19 cellular contexts compared by ENCODE assay signal in the genomic region with DNA sequence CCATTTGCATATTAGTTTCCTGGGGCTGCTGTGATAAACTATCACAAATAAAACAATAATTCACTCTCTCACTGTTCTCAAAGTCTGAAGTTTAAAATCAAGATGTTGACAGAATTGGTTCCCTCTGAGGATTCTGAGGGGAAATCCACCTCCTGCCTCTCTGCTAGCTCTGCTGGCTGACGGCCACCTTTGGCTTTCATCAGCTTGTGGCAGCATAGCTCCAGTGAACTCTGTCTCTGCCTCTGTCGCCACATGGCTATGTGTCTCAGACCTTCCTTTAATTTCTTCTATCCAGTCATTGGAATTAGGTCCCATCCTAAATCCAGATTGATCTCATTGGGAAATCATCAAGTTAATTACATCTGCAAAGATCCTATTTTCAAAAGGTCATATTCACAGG. TPM values are rescaled to one million over a fixed set of nuclear protein-coding genes. Genes with fewer than 3 reads are reported as not detected.
A peak's percentile ranks its signal among the peaks of the same experiment; 100 is the strongest.
DNase-seq lines count a peak whose midpoint lies in the region; ATAC-seq, FAIRE-seq and TF ChIP-seq lines count a peak whose summit lies in the region.
"Had no signal": no experiment of that assay in that cellular context is flagged by ENCODE, and none has a peak within 500 bp of the region (broad histone marks: within the 10 kb centered on the region; RNA-seq: fewer than 3 reads in every experiment).

No MANE protein-coding gene starts in this region.

- H3K9ac ChIP-seq in keratinocyte (ENCODE audit: control insufficient read depth, extremely low read depth, insufficient read depth, low read length): no peak overlapping the region

- H3K27me3 ChIP-seq in GM23338 (ENCODE audit: insufficient read depth): no peaks in the 10 kb centered on the region
- H3K27me3 ChIP-seq in keratinocyte (ENCODE audit: control insufficient read depth, extremely low read depth, insufficient read depth, low read length): no peaks in the 10 kb centered on the region
- no peaks in the 10 kb centered on the region for H3K27me3 ChIP-seq in vagina
- H3K27me3 ChIP-seq: ascending aorta had no signal

- H3K27ac Mint-ChIP-seq in GM23338 (no peak overlapping the region), osteocyte (ENCODE audit: unreplicated experiment) (no peak overlapping the region)
- H3K27ac Mint-ChIP-seq: IgD-negative memory B cell, type B pancreatic cell had no signal

- no peaks in the 10 kb centered on the region for H3K9me1 ChIP-seq in keratinocyte (ENCODE audit: control insufficient read depth, extremely low read depth, insufficient read depth, low read length)

- H3K4me3 Mint-ChIP-seq in GM23338 (no peak overlapping the region), osteocyte (ENCODE audit: unreplicated experiment) (no peak overlapping the region)
- H3K4me3 Mint-ChIP-seq: IgD-negative memory B cell, neural crest cell, type B pancreatic cell had no signal

- no peaks in the 10 kb centered on the region for H3K9me3 Mint-ChIP-seq in GM23338
- no peaks in the 10 kb centered on the region for H3K9me3 Mint-ChIP-seq in osteocyte (ENCODE audit: unreplicated experiment)
- H3K9me3 Mint-ChIP-seq: IgD-negative memory B cell, neural crest cell, type B pancreatic cell had no signal

- dilution Hi-C loops in keratinocyte (cut with MboI; ENCODE audit: extremely low pct_ligation_motif_present, low sequenced_read_pairs): no loop called here

- no peaks in the 10 kb centered on the region for H3K9me2 ChIP-seq in GM23338 (ENCODE audit: insufficient read depth)

- H3K4me3 ChIP-seq in GM23338 (no peak overlapping the region), keratinocyte (ENCODE audit: control insufficient read depth in 2 of 3, extremely low read depth in 1 of 3, insufficient read depth in 2 of 3, low read depth in 1 of 3, low read length in 3 of 3) (no peak overlapping the region), vagina (no peak overlapping the region)
- H3K4me3 ChIP-seq: ascending aorta had no signal

- H3F3A ChIP-seq in GM23338 (replicated peaks; ENCODE audit: low read depth): no peaks in the 10 kb centered on the region

- H3K27ac ChIP-seq in GM23338 (ENCODE audit: low read depth) (no peak overlapping the region), keratinocyte (ENCODE audit: control insufficient read depth, insufficient read depth, low read length) (no peak overlapping the region), vagina (no peak overlapping the region)
- H3K27ac ChIP-seq: ascending aorta had no signal

- POLR2A ChIA-PET in HEK293T (lab: Yijun Ruan, JAX): no interaction called here

- TF ChIP-seq POLR2A in vagina (IDR thresholded peaks at IDR 0.05): no peak

- H3K36me3 Mint-ChIP-seq in GM23338 (ENCODE audit: low read depth) (no peaks in the 10 kb centered on the region), osteocyte (ENCODE audit: unreplicated experiment) (no peaks in the 10 kb centered on the region)
- H3K36me3 Mint-ChIP-seq: IgD-negative memory B cell, type B pancreatic cell had no signal

- peak overlapping the region; percentile 35; the same call in 1 of the 2 replicates for H2AFZ ChIP-seq in GM23338
- H2AFZ ChIP-seq in keratinocyte (ENCODE audit: control insufficient read depth, low read length): peak overlapping the region; percentile 33

- no peak for FAIRE-seq in keratinocyte (lab: Jason Lieb, UNC)
- FAIRE-seq: D721Med had no signal

- H3K36me3 ChIP-seq in GM23338 (ENCODE audit: insufficient read depth) (no peaks in the 10 kb centered on the region), keratinocyte (ENCODE audit: control insufficient read depth in 2 of 2, extremely low read depth in 1 of 2, insufficient read depth in 2 of 2, low read length in 2 of 2) (no peaks in the 10 kb centered on the region), vagina (no peaks in the 10 kb centered on the region)
- H3K36me3 ChIP-seq: ascending aorta had no signal

- H3K27me3 Mint-ChIP-seq in GM23338 (ENCODE audit: insufficient read depth, low read depth, poor library complexity) (peaks cover 4% of the 10 kb centered on the region), osteocyte (ENCODE audit: unreplicated experiment) (peaks cover 28% of the 10 kb centered on the region)
- H3K27me3 Mint-ChIP-seq: type B pancreatic cell had no signal

- H3K9me3 ChIP-seq in keratinocyte (ENCODE audit: control insufficient read depth, low read depth, low read length): no peaks in the 10 kb centered on the region
- no peaks in the 10 kb centered on the region for H3K9me3 ChIP-seq in vagina
- H3K9me3 ChIP-seq: ascending aorta had no signal

- H3K4me2 ChIP-seq in GM23338 (no peak overlapping the region), keratinocyte (ENCODE audit: control insufficient read depth, extremely low read depth, insufficient read depth, low read depth, low read length) (no peak overlapping the region)

- H3K4me1 ChIP-seq in GM23338 (ENCODE audit: insufficient read depth): no peaks in the 10 kb centered on the region
- H3K4me1 ChIP-seq in keratinocyte (ENCODE audit: control insufficient read depth, extremely low read depth, insufficient read depth, low read length): no peaks in the 10 kb centered on the region
- no peaks in the 10 kb centered on the region for H3K4me1 ChIP-seq in vagina
- H3K4me1 ChIP-seq: ascending aorta had no signal

- H4K20me1 ChIP-seq in GM23338 (replicated peaks; ENCODE audit: insufficient read depth): no peaks in the 10 kb centered on the region
- no peaks in the 10 kb centered on the region for H4K20me1 ChIP-seq in keratinocyte (ENCODE audit: control insufficient read depth, extremely low read depth, insufficient read depth, low read length)

- intact Hi-C loops in vagina (cut with DNase I): no loop called here

- CTCF ChIA-PET in HEK293T (lab: Yijun Ruan, JAX): no interaction called here

- no peaks in the 10 kb centered on the region for H3K79me2 ChIP-seq in GM23338 (replicated peaks; ENCODE audit: insufficient read depth)
- H3K79me2 ChIP-seq in keratinocyte (ENCODE audit: control insufficient read depth, insufficient read depth, low read length): no peaks in the 10 kb centered on the region

- TF ChIP-seq CTCF in GM23338 (conservative IDR thresholded peaks at IDR 0.05; ENCODE audit: low read depth in 2 of 2) (no peak), keratinocyte (optimal IDR thresholded peaks at IDR 0.05 in 1 of 3, IDR thresholded peaks at IDR 0.05 in 1 of 3, conservative IDR thresholded peaks at IDR 0.05 in 1 of 3; ENCODE audit: extremely low read depth in 1 of 3, insufficient read depth in 2 of 3, low read length in 3 of 3) (no peak), vagina (IDR thresholded peaks at IDR 0.05) (no peak), osteocyte (IDR thresholded peaks at IDR 0.05) (no peak)

- ATAC-seq in GM23338: peak; percentile 43; the same call in 2 of the 3 replicates

- DNase-seq in Ammon's horn (ENCODE audit: low spot score): peak; percentile 69
- peak; percentile 2 for DNase-seq in GM23338 (ENCODE audit: low spot score)
- DNase-seq in cerebellum (ENCODE audit: low spot score): peak; percentile 48
- no peak for DNase-seq in keratinocyte (ENCODE audit: low read depth, low spot score)
- no peak for DNase-seq in T1000 (lab: John Stamatoyannopoulos, UW)
- DNase-seq in HEK293T (ENCODE audit: extremely low spot score): no peak
- DNase-seq in vagina (ENCODE audit: extremely low spot score in 2 of 2): no peak
- no peak for DNase-seq in osteocyte (ENCODE audit: extremely low spot score, unreplicated experiment)
- DNase-seq: activated effector memory CD4-positive, alpha-beta T cell treated with Interleukin-2 at 50 U/mL for 16 hours; foreskin melanocyte; mammary epithelial cell; NCI-H1105 treated with DMSO at 0.1 percent for 48 hours; stimulated activated CD4-positive, alpha-beta T cell treated with anti-CD3 and anti-CD28 coated beads, Interleukin-4, amount 100 ng/mL, for 24 hours; SW 1271 had no signal

- H3K4me1 Mint-ChIP-seq in GM23338 (no peaks in the 10 kb centered on the region), osteocyte (ENCODE audit: unreplicated experiment) (no peaks in the 10 kb centered on the region)
- H3K4me1 Mint-ChIP-seq: neural crest cell had no signal

TF ChIP-seq in GM23338, 12 proteins besides CTCF, POLR2A, EP300 and RAD21 (continues in another document):
- TF ChIP-seq POLR2AphosphoS5 (IDR thresholded peaks at IDR 0.05; ENCODE audit: low read depth) (no peak), JUNB (IDR thresholded peaks at IDR 0.05; ENCODE audit: unreplicated experiment) (no peak), STAT1 (IDR thresholded peaks at IDR 0.05; ENCODE audit: unreplicated experiment) (no peak), ZNF114 (CRISPR knock-in tag; IDR thresholded peaks at IDR 0.05) (no peak), EZH2 (IDR thresholded peaks at IDR 0.05; ENCODE audit: low read depth, unreplicated experiment) (no peak), ZNF331 (CRISPR knock-in tag; IDR thresholded peaks at IDR 0.05; ENCODE audit: low read depth) (no peak)

TF ChIP-seq in HEK293T, 16 proteins besides CTCF, POLR2A, EP300 and RAD21 (continues in another document):
- no peak for TF ChIP-seq ARNT (IDR thresholded peaks at IDR 0.05)
- TF ChIP-seq LEF1 (IDR thresholded peaks at IDR 0.05; ENCODE audit: borderline replicate concordance): no peak
- TF ChIP-seq FOXK2 (IDR thresholded peaks at IDR 0.05): no peak
- no peak for TF ChIP-seq FOXA1 (IDR thresholded peaks at IDR 0.05)
- no peak for TF ChIP-seq SUZ12 (IDR thresholded peaks at IDR 0.05)
- no peak for TF ChIP-seq NFRKB (IDR thresholded peaks at IDR 0.05)
- TF ChIP-seq TARDBP (IDR thresholded peaks at IDR 0.05): no peak
- no peak for TF ChIP-seq HDGF (IDR thresholded peaks at IDR 0.05; ENCODE audit: borderline replicate concordance)
- no peak for TF ChIP-seq ELF4 (IDR thresholded peaks at IDR 0.05)
- TF ChIP-seq, protein P1, sequence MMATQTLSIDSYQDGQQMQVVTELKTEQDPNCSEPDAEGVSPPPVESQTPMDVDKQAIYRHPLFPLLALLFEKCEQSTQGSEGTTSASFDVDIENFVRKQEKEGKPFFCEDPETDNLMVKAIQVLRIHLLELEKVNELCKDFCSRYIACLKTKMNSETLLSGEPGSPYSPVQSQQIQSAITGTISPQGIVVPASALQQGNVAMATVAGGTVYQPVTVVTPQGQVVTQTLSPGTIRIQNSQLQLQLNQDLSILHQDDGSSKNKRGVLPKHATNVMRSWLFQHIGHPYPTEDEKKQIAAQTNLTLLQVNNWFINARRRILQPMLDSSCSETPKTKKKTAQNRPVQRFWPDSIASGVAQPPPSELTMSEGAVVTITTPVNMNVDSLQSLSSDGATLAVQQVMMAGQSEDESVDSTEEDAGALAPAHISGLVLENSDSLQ (IDR thresholded peaks at IDR 0.05): no peak

RNA-seq across cellular contexts. Expression of gene TRIM43, which starts 38.9 kb away (rescaled TPM):
- total RNA-seq in GM23338 (2014; rRNA removed; shearing (Covaris generic)): 0.23 and 0.59 TPM in 2 replicates
- polyA plus RNA-seq in GM23338 (2016; fragmentation: Nextera tagmentation; extraction: Ambion mirVana) (0.40 TPM in 1 of 2 replicates, not detected in the other), keratinocyte (not detected in 3 replicates)
- total RNA-seq in cerebellum (1.1 TPM), vagina (not detected), osteocyte (not detected in 2 replicates)
- polyA plus RNA-seq in keratinocyte (2011; ENCODE audit: low read depth): not detected
- polyA plus RNA-seq in keratinocyte (2011; cell fraction: cytosol; rRNA removed): not detected in 2 replicates
- polyA plus RNA-seq in keratinocyte (2011; cell fraction: nucleus; rRNA removed): not detected in 2 replicates
- polyA plus RNA-seq in keratinocyte (2012; ENCODE audit: low replicate concordance): not detected in 2 replicates
- not detected in 3 replicates for polyA minus RNA-seq in keratinocyte
- not detected for polyA minus RNA-seq in keratinocyte (2011; cell fraction: cytosol; rRNA and poly(A)+ RNA removed)
- not detected in 2 replicates for polyA minus RNA-seq in keratinocyte (2011; cell fraction: nucleus; rRNA and poly(A)+ RNA removed)
- total RNA-seq: ascending aorta, neural crest cell had no signal
- polyA plus RNA-seq: IgD-negative memory B cell had no signal

Comparison
In these comparisons a context has a peak if more than half of its experiments do, and no peak if none do; other contexts are left out.
1. DNase-seq: peak in Ammon's horn (single experiment), GM23338 (single experiment) and cerebellum (single experiment); none in keratinocyte (single experiment), T1000 (single experiment), HEK293T (single experiment), vagina (0 of 2) and osteocyte (single experiment).